In genomic region chr15:100602064-100602821, GRCh38 we compare ENCODE assay signal across 8 cellular contexts. TPM values are rescaled to one million over a fixed set of nuclear protein-coding genes. Genes with fewer than 3 reads are reported as not detected.
A peak's percentile ranks its signal among the peaks of the same experiment; 100 is the strongest.
DNase-seq lines count a peak whose midpoint lies in the region; ATAC-seq and TF ChIP-seq lines count a peak whose summit lies in the region.

TSS of gene ASB7 (plus strand) at chr15:100602589. CDS start at chr15:100612217, 9,628 bp downstream.
TSS of gene LINS1 (minus strand) at chr15:100602184. CDS start at chr15:100580842, 21,342 bp downstream.

- H3K4me1 ChIP-seq in prostate gland (replicated peaks) (peaks cover 16% of the 10 kb centered on the region), urinary bladder (ENCODE audit: insufficient read depth) (peaks cover 1% of the 10 kb centered on the region)

- H3K27ac ChIP-seq in angular gyrus (ENCODE audit: low read depth, low read length), result peak within 1 kb of the TSS; percentile 88
- H3K27ac ChIP-seq in prostate gland, result peak within 1 kb of the TSS; percentile 82 to 85
- H3K27ac ChIP-seq in urinary bladder (ENCODE audit: low read depth), result peak within 1 kb of the TSS; percentile 31

- DNase-seq in NCI-H187 (lab: John Stamatoyannopoulos, UW) (peak; percentile 100), T-helper 2 cell (peak; percentile 99 to 100 (median 100)), left ventricle myocardium superior (peak; percentile 100), prostate gland (ENCODE audit: low spot score) (peak; percentile 100)

- under 1% methylated on average over 50 of the region's 51 CpGs for WGBS in prostate gland
- WGBS in urinary bladder, result under 1% methylated on average over 51 of the region's 51 CpGs

- peak in 1 of 4 experiments; percentile 40 for TF ChIP-seq CTCF in prostate gland (IDR thresholded peaks at IDR 0.05)

- H3K27me3 ChIP-seq in prostate gland (replicated peaks; ENCODE audit: insufficient read depth), result no peaks in the 10 kb centered on the region

- no peaks in the 10 kb centered on the region for H3K9me3 ChIP-seq in prostate gland

- intact Hi-C loops in left ventricle myocardium superior (cut with micrococcal nuclease), result no loop called here
- intact Hi-C loops in prostate gland (cut with DNase I), result loop anchor here (10.0 kb wide), 1 partner anchor 247 kb away; no protein-coding TSS in a partner anchor

- H3K4me3 ChIP-seq in prostate gland (peak within 1 kb of the TSS; percentile 79 to 84), urinary bladder (ENCODE audit: low read depth, low read length) (peak within 1 kb of the TSS; percentile 90)

- TF ChIP-seq POLR2A in prostate gland (IDR thresholded peaks at IDR 0.05), result peak; percentile 36

- no peaks in the 10 kb centered on the region for H3K36me3 ChIP-seq in prostate gland
- H3K36me3 ChIP-seq in urinary bladder (ENCODE audit: insufficient read depth), result no peaks in the 10 kb centered on the region

- ATAC-seq in GM18498 (IDR thresholded peaks at IDR 0.05; ENCODE audit: unreplicated experiment) (peak; percentile 88), HG02938 (IDR thresholded peaks at IDR 0.05; ENCODE audit: unreplicated experiment) (peak; percentile 86), left ventricle myocardium superior (peak; percentile 98)

RNA-seq across cellular contexts. Expression of gene ASB7, which starts in this region (rescaled TPM):
- 6.8 TPM for total RNA-seq in left ventricle myocardium superior
- 10 to 100 TPM; 17.3 to 22.3 TPM for total RNA-seq in prostate gland
- total RNA-seq in urinary bladder, result 16.5 TPM
- polyA plus RNA-seq in urinary bladder, result 8.5 TPM

RNA-seq across cellular contexts. Expression of gene LINS1, which starts in this region (rescaled TPM):
- total RNA-seq in left ventricle myocardium superior (7.7 TPM), prostate gland (10 to 100 TPM; 15.5 to 32.3 TPM), urinary bladder (52.4 TPM)
- 11.1 TPM for polyA plus RNA-seq in urinary bladder

Comparison
In these comparisons a context has a peak if more than half of its experiments do, and no peak if none do; other contexts are left out.
1. Peak in every context shown above with its lines: DNase-seq, ATAC-seq, H3K4me3 ChIP-seq and H3K27ac ChIP-seq.
2. H3K27ac ChIP-seq: peak in every context shown above with its lines; median percentile 88 in angular gyrus; 84 in prostate gland; 31 in urinary bladder.